10 cellular contexts compared by ENCODE assay signal in the genomic region with DNA sequence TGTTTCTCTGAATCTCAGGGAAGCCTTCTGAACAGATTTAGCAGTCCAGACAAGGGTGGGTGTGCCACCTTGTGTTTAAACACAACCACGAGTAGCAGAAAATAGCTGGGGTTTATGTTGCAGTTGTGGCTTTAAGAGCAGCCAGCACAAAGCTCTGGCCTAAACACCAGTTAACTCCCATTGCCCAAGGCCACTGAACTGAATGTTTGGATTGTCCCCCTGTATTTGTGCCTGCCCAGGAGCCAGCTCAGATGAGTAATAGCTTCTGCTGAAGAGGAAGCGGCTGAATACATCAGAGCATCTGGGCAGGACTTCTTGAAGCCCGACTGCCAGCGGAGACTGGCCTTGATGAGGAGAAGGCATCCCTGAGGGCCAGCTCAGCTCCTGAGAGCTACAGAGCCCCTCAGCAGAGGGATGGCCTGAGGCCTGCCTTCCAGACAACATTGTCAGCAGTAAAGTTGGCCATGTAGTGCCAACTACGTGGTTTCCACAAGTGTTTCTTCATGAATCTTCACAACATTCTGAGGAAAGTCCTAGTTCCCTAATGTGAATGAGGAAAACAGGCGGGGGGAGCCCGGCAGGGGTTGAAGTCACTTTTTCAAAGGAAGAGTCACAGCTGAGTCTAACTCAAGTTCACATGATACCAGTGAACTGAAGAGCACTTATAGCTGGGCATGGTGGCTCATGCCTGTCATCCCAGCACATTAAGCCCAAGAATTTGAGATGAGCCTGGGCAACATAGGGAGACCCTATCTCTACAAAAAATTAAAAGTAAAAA.
DNase-seq lines count a peak whose midpoint lies in the region; ATAC-seq, FAIRE-seq and TF ChIP-seq lines count a peak whose summit lies in the region.
"Had no signal": no experiment of that assay in that cellular context is flagged by ENCODE, and none has a peak within 500 bp of the region (broad histone marks: within the 10 kb centered on the region; RNA-seq: fewer than 3 reads in every experiment).

No MANE protein-coding gene starts in this region.

- FAIRE-seq in HepG2 (lab: Jason Lieb, UNC) = no peak

- no peaks in the 10 kb centered on the region for H3K27me3 ChIP-seq in HepG2 (ENCODE audit: control insufficient read depth in 1 of 2, insufficient read depth in 2 of 2, low read length in 2 of 2)
- H3K27me3 ChIP-seq: esophagus muscularis mucosa, tibial nerve had no signal

- BruUV-seq in HepG2 (replicated peaks; lab: Mats Ljungman, UMichigan) = no TSS peak

- ATAC-seq in HepG2 = no peak
- ATAC-seq in HG02798 (IDR thresholded peaks at IDR 0.05; ENCODE audit: poor library complexity, unreplicated experiment) = no peak
- ATAC-seq in HG03095 (IDR thresholded peaks at IDR 0.05; ENCODE audit: unreplicated experiment) = no peak

- no peaks in the 10 kb centered on the region for H3K79me2 ChIP-seq in HepG2 (ENCODE audit: insufficient read depth, low read length)

- no peaks in the 10 kb centered on the region for H4K20me1 ChIP-seq in HepG2 (ENCODE audit: insufficient read depth, low read length)

- no peak for TF ChIP-seq EP300 in HepG2 (IDR thresholded peaks at IDR 0.05; ENCODE audit: low read depth in 2 of 2, low read length in 2 of 2)
- TF ChIP-seq EP300 in HepG2 (CRISPR knock-in tag; IDR thresholded peaks at IDR 0.05; ENCODE audit: borderline replicate concordance) = no peak

- CTCF ChIA-PET in HepG2 (lab: Yijun Ruan, JAX; ENCODE audit: low intra/inter-chr PET ratio, low total read pairs) = interaction anchor here (1.2 to 1.3 kb wide), 2 partner anchors 139 to 149 kb away, joined by 4 to 6 read pairs; no protein-coding TSS in a partner anchor

- H3K4me2 ChIP-seq in HepG2 (ENCODE audit: low read depth, low read length) = no peak overlapping the region

- no peak for TF ChIP-seq POLR2A in HepG2 (IDR thresholded peaks at IDR 0.05; ENCODE audit: insufficient read depth in 1 of 2, low read depth in 2 of 2, low read length in 2 of 2)

- H3K9me3 ChIP-seq in HepG2 (ENCODE audit: low read length) = no peaks in the 10 kb centered on the region
- H3K9me3 ChIP-seq: esophagus muscularis mucosa, tibial nerve had no signal

- 59% methylated on average over 4 of the region's 7 CpGs for WGBS in HepG2 (ENCODE audit: low lambda C conversion rate)

- intact Hi-C loops in HepG2 (cut with micrococcal nuclease; ENCODE audit: unreplicated experiment) = loop anchor here (10.0 kb wide), 1 partner anchor 572 kb away; a partner anchor contains a TSS

- no peaks in the 10 kb centered on the region for H3K36me3 ChIP-seq in HepG2 (replicated peaks in 1 of 2; ENCODE audit: control insufficient read depth in 1 of 2, insufficient read depth in 2 of 2, low read length in 2 of 2)
- H3K36me3 ChIP-seq: esophagus muscularis mucosa had no signal

- peak; percentile 46 for TF ChIP-seq CTCF in AG10803 (conservative IDR thresholded peaks at IDR 0.05; ENCODE audit: low read length)
- TF ChIP-seq CTCF in cardiac fibroblast (IDR thresholded peaks at IDR 0.05; ENCODE audit: low read depth, low read length) = peak; percentile 6
- peak; percentile 22; the same call in 1 of the 2 replicates for TF ChIP-seq CTCF in HepG2 (CRISPR knock-in tag; IDR thresholded peaks at IDR 0.05)

- H2AFZ ChIP-seq in HepG2 (ENCODE audit: low read length) = no peak overlapping the region

- H3K4me1 ChIP-seq in HepG2 (ENCODE audit: insufficient read depth, low read length) = no peaks in the 10 kb centered on the region

- DNase-seq in AG10803 (ENCODE audit: low read depth) (peak; percentile 86), LHCN-M2 (ENCODE audit: low read depth) (peak; percentile 49), cardiac fibroblast (ENCODE audit: low read depth in 2 of 2) (peak; percentile 64 to 82), HepG2 (ENCODE audit: low spot score) (no peak), cerebellum (ENCODE audit: low spot score) (no peak), D341Med (ENCODE audit: low spot score) (no peak)

- no peak for TF ChIP-seq RAD21 in HepG2 (CRISPR knock-in tag; IDR thresholded peaks at IDR 0.05)

- POLR2A ChIA-PET in HepG2 (lab: Yijun Ruan, JAX) = interaction anchor here (0.9 kb wide), 1 partner anchor 129 kb away, joined by 3 read pairs; no protein-coding TSS in a partner anchor

- H3K9ac ChIP-seq in HepG2 (ENCODE audit: insufficient read depth, low read depth, low read length) = no peak overlapping the region

- no peak overlapping the region for H3K27ac ChIP-seq in HepG2 (ENCODE audit: extremely low read length, insufficient read depth, low read length)

- in situ Hi-C loops in HepG2 (cut with HindIII; ENCODE audit: extremely low pct_ligation_motif_present, low pct_unique_long_range_greater_than_20kb) = loop anchor here (10.0 kb wide), 1 partner anchor 262 kb away; no protein-coding TSS in a partner anchor

- H3K4me3 ChIP-seq in AG10803 (ENCODE audit: low read length) = no peak overlapping the region
- H3K4me3 ChIP-seq in cardiac fibroblast (replicated peaks in 1 of 2; ENCODE audit: low read depth in 2 of 2, low read length in 2 of 2) = no peak overlapping the region
- H3K4me3 ChIP-seq in HepG2 (replicated peaks in 1 of 3; ENCODE audit: insufficient read depth in 1 of 3, low read depth in 2 of 3, low read length in 3 of 3) = no peak overlapping the region
- H3K4me3 ChIP-seq: esophagus muscularis mucosa, tibial nerve had no signal

TF ChIP-seq in HepG2, 621 proteins besides CTCF, POLR2A, EP300 and RAD21 (continues in another document):
- TF ChIP-seq, protein P1, sequence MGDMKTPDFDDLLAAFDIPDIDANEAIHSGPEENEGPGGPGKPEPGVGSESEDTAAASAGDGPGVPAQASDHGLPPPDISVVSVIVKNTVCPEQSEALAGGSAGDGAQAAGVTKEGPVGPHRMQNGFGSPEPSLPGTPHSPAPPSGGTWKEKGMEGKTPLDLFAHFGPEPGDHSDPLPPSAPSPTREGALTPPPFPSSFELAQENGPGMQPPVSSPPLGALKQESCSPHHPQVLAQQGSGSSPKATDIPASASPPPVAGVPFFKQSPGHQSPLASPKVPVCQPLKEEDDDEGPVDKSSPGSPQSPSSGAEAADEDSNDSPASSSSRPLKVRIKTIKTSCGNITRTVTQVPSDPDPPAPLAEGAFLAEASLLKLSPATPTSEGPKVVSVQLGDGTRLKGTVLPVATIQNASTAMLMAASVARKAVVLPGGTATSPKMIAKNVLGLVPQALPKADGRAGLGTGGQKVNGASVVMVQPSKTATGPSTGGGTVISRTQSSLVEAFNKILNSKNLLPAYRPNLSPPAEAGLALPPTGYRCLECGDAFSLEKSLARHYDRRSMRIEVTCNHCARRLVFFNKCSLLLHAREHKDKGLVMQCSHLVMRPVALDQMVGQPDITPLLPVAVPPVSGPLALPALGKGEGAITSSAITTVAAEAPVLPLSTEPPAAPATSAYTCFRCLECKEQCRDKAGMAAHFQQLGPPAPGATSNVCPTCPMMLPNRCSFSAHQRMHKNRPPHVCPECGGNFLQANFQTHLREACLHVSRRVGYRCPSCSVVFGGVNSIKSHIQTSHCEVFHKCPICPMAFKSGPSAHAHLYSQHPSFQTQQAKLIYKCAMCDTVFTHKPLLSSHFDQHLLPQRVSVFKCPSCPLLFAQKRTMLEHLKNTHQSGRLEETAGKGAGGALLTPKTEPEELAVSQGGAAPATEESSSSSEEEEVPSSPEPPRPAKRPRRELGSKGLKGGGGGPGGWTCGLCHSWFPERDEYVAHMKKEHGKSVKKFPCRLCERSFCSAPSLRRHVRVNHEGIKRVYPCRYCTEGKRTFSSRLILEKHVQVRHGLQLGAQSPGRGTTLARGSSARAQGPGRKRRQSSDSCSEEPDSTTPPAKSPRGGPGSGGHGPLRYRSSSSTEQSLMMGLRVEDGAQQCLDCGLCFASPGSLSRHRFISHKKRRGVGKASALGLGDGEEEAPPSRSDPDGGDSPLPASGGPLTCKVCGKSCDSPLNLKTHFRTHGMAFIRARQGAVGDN (CRISPR knock-in tag; IDR thresholded peaks at IDR 0.05) = no peak
- no peak for TF ChIP-seq NFYB (CRISPR knock-in tag; IDR thresholded peaks at IDR 0.05)
- no peak for TF ChIP-seq GABPA (IDR thresholded peaks at IDR 0.05; ENCODE audit: low read depth, low read length)
- TF ChIP-seq GABPA (CRISPR knock-in tag; IDR thresholded peaks at IDR 0.05; ENCODE audit: low read depth) = no peak
- TF ChIP-seq JDP2 (CRISPR knock-in tag; IDR thresholded peaks at IDR 0.05; ENCODE audit: borderline replicate concordance) = no peak
- TF ChIP-seq ZNF235 (CRISPR knock-in tag; IDR thresholded peaks at IDR 0.05; ENCODE audit: borderline replicate concordance) = no peak
- TF ChIP-seq MTA3 (CRISPR knock-in tag; IDR thresholded peaks at IDR 0.05) = no peak
- TF ChIP-seq SAP130 (CRISPR knock-in tag; IDR thresholded peaks at IDR 0.05; ENCODE audit: low read depth) = no peak
- no peak for TF ChIP-seq SKI (IDR thresholded peaks at IDR 0.05; ENCODE audit: partially characterized antibody)
- TF ChIP-seq ZNF44 (CRISPR knock-in tag; IDR thresholded peaks at IDR 0.05) = no peak
- TF ChIP-seq EEA1 (CRISPR knock-in tag; IDR thresholded peaks at IDR 0.05; ENCODE audit: borderline replicate concordance) = no peak

Comparison
In these comparisons a context has a peak if more than half of its experiments do, and no peak if none do; other contexts are left out.
1. DNase-seq: peak in AG10803 (single experiment), LHCN-M2 (single experiment) and cardiac fibroblast (2 of 2); none in HepG2 (single experiment), cerebellum (single experiment) and D341Med (single experiment).
2. Peak in every context shown above with its lines, with median percentiles within 50 percentile points of each other: CTCF ChIP-seq.